Comparison of ENCODE assay signal across 8 cellular contexts in genomic region chr16:74998481-74999207, GRCh38.
DNase-seq lines count a peak whose midpoint lies in the region; ATAC-seq lines count a peak whose summit lies in the region.

Gene ZNRF1, plus strand, starts transcription at chr16:74999024. Its CDS starts 648 bp downstream, at chr16:74999672.

- ATAC-seq in HG02943 (IDR thresholded peaks at IDR 0.05; ENCODE audit: low read depth, unreplicated experiment), result peak; percentile 57

- DNase-seq in SIG-M5 treated with dmso at 0.1 percent for 504 hours (lab: John Stamatoyannopoulos, UW; ENCODE audit: unreplicated experiment) (peak; percentile 64), SIG-M5 (lab: John Stamatoyannopoulos, UW) (no peak), NCI-H2107 (lab: John Stamatoyannopoulos, UW) (peak; percentile 49), islet precursor cell (peak; percentile 93)
- peak; percentile 64 to 71 (median 66) for DNase-seq in activated CD4-positive, CD25-positive, alpha-beta regulatory T cell (lab: John Stamatoyannopoulos, UW)
- DNase-seq in central memory CD4-positive, alpha-beta T cell, result peak; percentile 64
- DNase-seq in stimulated activated CD4-positive, alpha-beta T cell treated with anti-CD3 and anti-CD28 coated beads, Interleukin-15, amount 100 ng/mL, for 1 hour (ENCODE audit: low read depth in 1 of 2, low spot score in 1 of 2), result peak; percentile 73 to 82
